19 cellular contexts compared by ENCODE assay signal in the genomic region with DNA sequence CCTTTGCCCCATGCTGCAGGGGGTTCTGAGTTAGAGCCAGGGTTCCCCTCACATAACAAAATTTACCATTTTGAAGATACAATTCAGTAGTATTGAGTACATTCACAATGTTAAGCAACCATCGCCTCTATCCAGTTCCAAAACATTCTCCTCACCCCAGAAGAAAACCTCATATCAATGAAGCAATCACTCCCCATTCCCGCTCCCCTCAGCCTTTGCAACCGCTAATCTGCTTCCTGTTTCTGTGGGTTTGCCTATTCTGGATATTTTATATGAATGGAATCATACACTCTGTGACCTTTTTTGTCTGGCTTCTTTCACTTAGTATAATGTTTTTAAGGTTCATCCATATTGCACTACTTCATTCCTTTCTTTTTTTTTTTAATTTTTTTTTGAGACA.
DNase-seq lines count a peak whose midpoint lies in the region; ATAC-seq and TF ChIP-seq lines count a peak whose summit lies in the region.
"Had no signal": no experiment of that assay in that cellular context is flagged by ENCODE, and none has a peak within 500 bp of the region (broad histone marks: within the 10 kb centered on the region; RNA-seq: fewer than 3 reads in every experiment).

No MANE protein-coding gene starts in this region.

- no peaks in the 10 kb centered on the region for H3K9me2 ChIP-seq in DOHH2 (replicated peaks; ENCODE audit: control insufficient read depth, low read length)

- peaks cover 52% of the 10 kb centered on the region for H3K4me1 ChIP-seq in DOHH2 (ENCODE audit: control insufficient read depth, low read length)

- H4K20me1 ChIP-seq in DOHH2 (ENCODE audit: control insufficient read depth, insufficient read depth, low read depth, low read length): no peaks in the 10 kb centered on the region

- H3K27me3 ChIP-seq in DOHH2 (ENCODE audit: control insufficient read depth, low read length): no peaks in the 10 kb centered on the region
- H3K27me3 ChIP-seq in WERI-Rb-1 (ENCODE audit: insufficient read depth, low read depth, severe bottlenecking): no peaks in the 10 kb centered on the region

- peaks cover 7% of the 10 kb centered on the region for H3K36me3 ChIP-seq in DOHH2 (ENCODE audit: control insufficient read depth, low read length)
- H3K36me3 ChIP-seq in WERI-Rb-1: no peaks in the 10 kb centered on the region

- peak overlapping the region; percentile 54; the same call in 1 of the 2 replicates for H3K4me2 ChIP-seq in DOHH2 (ENCODE audit: low read length)

- H3K9me3 ChIP-seq in DOHH2 (ENCODE audit: control insufficient read depth, insufficient read depth, low read length) (peaks cover 12% of the 10 kb centered on the region), WERI-Rb-1 (ENCODE audit: severe bottlenecking) (peaks cover 12% of the 10 kb centered on the region)

- H3K4me3 ChIP-seq in DOHH2 (ENCODE audit: low read length) (no peak overlapping the region), NB4 (ENCODE audit: low read depth, low read length) (no peak overlapping the region), WERI-Rb-1 (ENCODE audit: low read depth, low read length) (no peak overlapping the region)

- no peak for TF ChIP-seq CTCF in DOHH2 (IDR thresholded peaks at IDR 0.05; ENCODE audit: low read depth, low read length, poor library complexity, severe bottlenecking)
- no peak for TF ChIP-seq CTCF in NB4 (IDR thresholded peaks at IDR 0.05; ENCODE audit: low read depth, low read length)
- TF ChIP-seq CTCF in WERI-Rb-1 (IDR thresholded peaks at IDR 0.05; ENCODE audit: low read depth, low read length): no peak

- H3K27ac ChIP-seq in DOHH2 (ENCODE audit: low read depth, low read length) (0 out of 2 replicates have a peak overlapping the region, but pooled peaks have one; percentile 6), WERI-Rb-1 (no peak overlapping the region)

- H3F3A ChIP-seq in DOHH2 (ENCODE audit: control insufficient read depth, insufficient read depth): peaks cover 15% of the 10 kb centered on the region

- no peaks in the 10 kb centered on the region for H3K79me2 ChIP-seq in DOHH2 (ENCODE audit: control insufficient read depth, low read length)

- ATAC-seq in HG03175 (IDR thresholded peaks at IDR 0.05; ENCODE audit: unreplicated experiment): no peak
- ATAC-seq in GM18858 (IDR thresholded peaks at IDR 0.05; ENCODE audit: unreplicated experiment): no peak
- ATAC-seq: Right ventricle myocardium inferior, SK-N-SH treated with all-trans-retinoic acid at 6 μM for 48 hours had no signal

- no peak for TF ChIP-seq POLR2A in NB4 (IDR thresholded peaks at IDR 0.05; ENCODE audit: extremely low read depth, insufficient read length)

- peak; percentile 84 for DNase-seq in NB4 (ENCODE audit: low read depth)
- peak; percentile 89 for DNase-seq in SIG-M5 treated with dmso at 0.1 percent for 504 hours (lab: John Stamatoyannopoulos, UW; ENCODE audit: unreplicated experiment)
- peak; percentile 3 for DNase-seq in islet precursor cell
- DNase-seq in WERI-Rb-1: no peak
- no peak for DNase-seq in NAMALWA (ENCODE audit: low spot score)
- DNase-seq: CD4-positive, alpha-beta T cell; DMS79; HCEC 1CT; KG1; NCI-H1105 treated with DMSO at 0.1 percent for 48 hours; NCI-H187 treated with DMSO at 0.1 percent for 48 hours; NCI-H446; NCI-H69; T-helper 2 cell had no signal

Comparison
In these comparisons a context has a peak if more than half of its experiments do, and no peak if none do; other contexts are left out.
1. DNase-seq: peak in NB4 (single experiment), SIG-M5 treated with dmso at 0.1 percent for 504 hours (single experiment) and islet precursor cell (single experiment); none in WERI-Rb-1 (single experiment) and NAMALWA (single experiment).